ENCODE assay signal across 28 cellular contexts in genomic region chr12:16506394-16506793, GRCh38.
"Had no signal": no experiment of that assay in that cellular context is flagged by ENCODE, and none has a peak within 500 bp of the region (broad histone marks: within the 10 kb centered on the region; RNA-seq: fewer than 3 reads in every experiment).

No MANE protein-coding gene starts in this region.

- H3K36me3 Mint-ChIP-seq: activated CD4-positive, alpha-beta memory T cell treated with anti-CD3 and anti-CD28 coated beads for 36 hours; activated CD8-positive, alpha-beta memory T cell treated with anti-CD3 and anti-CD28 coated beads, Interleukin-2, amount 10 ng/mL, durations not matched to agents 7 days and 5 days; activated naive CD4-positive, alpha-beta T cell treated with anti-CD3 and anti-CD28 coated beads, Interleukin-2, amount 10 ng/mL, durations not matched to agents 7 days and 5 days; activated naive CD4-positive, alpha-beta T cell treated with anti-CD3 and anti-CD28 coated beads, Interleukin-2, amount 50 U/mL, for 72 hours; activated naive CD8-positive, alpha-beta T cell treated with anti-CD3 and anti-CD28 coated beads, Interleukin-2, amount 10 ng/mL, durations not matched to agents 7 days and 5 days; brain had no signal

- H3K9me3 ChIP-seq: ascending aorta, breast epithelium, colonic mucosa, esophagus squamous epithelium, gastroesophageal sphincter, heart right ventricle had no signal

- H3K9me3 Mint-ChIP-seq: activated CD4-positive, alpha-beta T cell treated with anti-CD3 and anti-CD28 coated beads, Interleukin-2, amount 10 ng/mL, durations not matched to agents 24 days and 14 days; activated naive CD8-positive, alpha-beta T cell treated with anti-CD3 and anti-CD28 coated beads, Interleukin-2, amount 10 ng/mL, durations not matched to agents 7 days and 5 days; brain had no signal

- H3K27me3 Mint-ChIP-seq: activated CD4-positive, alpha-beta memory T cell treated with anti-CD3 and anti-CD28 coated beads for 36 hours; activated CD4-positive, alpha-beta T cell treated with anti-CD3 and anti-CD28 coated beads, Interleukin-2, amount 10 ng/mL, durations not matched to agents 24 days and 14 days; activated CD8-positive, alpha-beta memory T cell treated with anti-CD3 and anti-CD28 coated beads, Interleukin-2, amount 10 ng/mL, durations not matched to agents 7 days and 5 days; activated naive CD4-positive, alpha-beta T cell treated with anti-CD3 and anti-CD28 coated beads, Interleukin-2, amount 10 ng/mL, durations not matched to agents 7 days and 5 days; activated naive CD8-positive, alpha-beta T cell treated with anti-CD3 and anti-CD28 coated beads, Interleukin-2, amount 10 ng/mL, durations not matched to agents 7 days and 5 days; brain had no signal

- ATAC-seq: activated CD4-positive, alpha-beta T cell treated with anti-CD3 and anti-CD28 coated beads for 36 hours; activated CD8-positive, alpha-beta memory T cell treated with anti-CD3 and anti-CD28 coated beads, Interleukin-2, amount 10 ng/mL, durations not matched to agents 7 days and 5 days; activated CD8-positive, alpha-beta T cell treated with anti-CD3 and anti-CD28 coated beads, Interleukin-2, amount 10 ng/mL, durations not matched to agents 7 days and 5 days; activated naive CD4-positive, alpha-beta T cell treated with anti-CD3 and anti-CD28 coated beads, Interleukin-2, amount 50 U/mL, for 72 hours; activated T-cell treated with anti-CD3 and anti-CD28 coated beads, Interleukin-2, amount 50 U/mL, for 72 hours; gastroesophageal sphincter; heart right ventricle had no signal

- H3K4me1 Mint-ChIP-seq: activated CD4-positive, alpha-beta T cell treated with anti-CD3 and anti-CD28 coated beads for 36 hours; activated CD4-positive, alpha-beta T cell treated with anti-CD3 and anti-CD28 coated beads, Interleukin-2, amount 10 ng/mL, durations not matched to agents 24 days and 14 days; activated CD8-positive, alpha-beta memory T cell treated with anti-CD3 and anti-CD28 coated beads, Interleukin-2, amount 10 ng/mL, durations not matched to agents 7 days and 5 days; activated naive CD4-positive, alpha-beta T cell treated with anti-CD3 and anti-CD28 coated beads, Interleukin-2, amount 10 ng/mL, durations not matched to agents 7 days and 5 days; activated naive CD8-positive, alpha-beta T cell treated with anti-CD3 and anti-CD28 coated beads, Interleukin-2, amount 10 ng/mL, durations not matched to agents 7 days and 5 days; brain had no signal

- H3K4me1 ChIP-seq: ascending aorta, breast epithelium, colonic mucosa, esophagus squamous epithelium, gastroesophageal sphincter, heart right ventricle had no signal

- DNase-seq: activated CD4-positive, alpha-beta memory T cell treated with anti-CD3 and anti-CD28 coated beads for 36 hours; activated CD4-positive, alpha-beta T cell treated with anti-CD3 and anti-CD28 coated beads for 36 hours; activated CD4-positive, alpha-beta T cell treated with anti-CD3 and anti-CD28 coated beads, Interleukin-2, amount 10 ng/mL, durations not matched to agents 24 days and 14 days; activated CD4-positive, CD25-positive, alpha-beta regulatory T cell; activated CD4-positive, CD25-positive, alpha-beta regulatory T cell treated with anti-CD3 and anti-CD28 coated beads, Interleukin-2, amount 50 U/mL, for 72 hours; activated CD8-positive, alpha-beta memory T cell treated with anti-CD3 and anti-CD28 coated beads, Interleukin-2, amount 10 ng/mL, durations not matched to agents 7 days and 5 days; activated CD8-positive, alpha-beta memory T cell treated with anti-CD3 and anti-CD28 coated beads, Interleukin-2, amount 50 U/mL, for 4 hours; activated CD8-positive, alpha-beta T cell treated with anti-CD3 and anti-CD28 coated beads, Interleukin-2, amount 10 ng/mL, durations not matched to agents 7 days and 5 days; activated gamma-delta T cell; activated naive CD4-positive, alpha-beta T cell; activated naive CD4-positive, alpha-beta T cell treated with anti-CD3 and anti-CD28 coated beads, Interleukin-2, amount 10 ng/mL, durations not matched to agents 7 days and 5 days; activated naive CD8-positive, alpha-beta T cell treated with anti-CD3 and anti-CD28 coated beads, Interleukin-2, amount 10 ng/mL, durations not matched to agents 7 days and 5 days; activated T-cell treated with anti-CD3 and anti-CD28 coated beads, Interleukin-2, amount 50 U/mL, for 1 hour; activated T-cell treated with anti-CD3 and anti-CD28 coated beads, Interleukin-2, amount 50 U/mL, for 72 hours; central memory CD4-positive, alpha-beta T cell; cerebellar nuclear complex; colonic mucosa; effector CD8-positive, alpha-beta T cell; esophagus squamous epithelium; foreskin melanocyte; heart right ventricle; T-helper 2 cell had no signal

- H3K36me3 ChIP-seq: ascending aorta, breast epithelium, cardiac muscle cell, colonic mucosa, esophagus squamous epithelium, gastroesophageal sphincter, heart right ventricle had no signal

- H3K4me3 Mint-ChIP-seq: activated CD4-positive, alpha-beta memory T cell treated with anti-CD3 and anti-CD28 coated beads for 36 hours; activated CD4-positive, alpha-beta T cell treated with anti-CD3 and anti-CD28 coated beads for 36 hours; activated CD4-positive, alpha-beta T cell treated with anti-CD3 and anti-CD28 coated beads, Interleukin-2, amount 10 ng/mL, durations not matched to agents 24 days and 14 days; activated CD8-positive, alpha-beta memory T cell treated with anti-CD3 and anti-CD28 coated beads, Interleukin-2, amount 10 ng/mL, durations not matched to agents 7 days and 5 days; activated CD8-positive, alpha-beta T cell treated with anti-CD3 and anti-CD28 coated beads, Interleukin-2, amount 10 ng/mL, durations not matched to agents 7 days and 5 days; activated naive CD4-positive, alpha-beta T cell treated with anti-CD3 and anti-CD28 coated beads, Interleukin-2, amount 10 ng/mL, durations not matched to agents 7 days and 5 days; activated naive CD8-positive, alpha-beta T cell treated with anti-CD3 and anti-CD28 coated beads, Interleukin-2, amount 10 ng/mL, durations not matched to agents 7 days and 5 days; activated T-cell treated with anti-CD3 and anti-CD28 coated beads, Interleukin-2, amount 50 U/mL, for 72 hours; brain had no signal

- H3K4me3 ChIP-seq: ascending aorta, breast epithelium, cardiac muscle cell, colonic mucosa, esophagus squamous epithelium, gastroesophageal sphincter, heart right ventricle had no signal

- H3K27ac Mint-ChIP-seq: activated CD4-positive, alpha-beta memory T cell treated with anti-CD3 and anti-CD28 coated beads for 36 hours; activated CD4-positive, alpha-beta T cell treated with anti-CD3 and anti-CD28 coated beads for 36 hours; activated CD4-positive, alpha-beta T cell treated with anti-CD3 and anti-CD28 coated beads, Interleukin-2, amount 10 ng/mL, durations not matched to agents 24 days and 14 days; activated CD8-positive, alpha-beta memory T cell treated with anti-CD3 and anti-CD28 coated beads, Interleukin-2, amount 10 ng/mL, durations not matched to agents 7 days and 5 days; activated CD8-positive, alpha-beta T cell treated with anti-CD3 and anti-CD28 coated beads, Interleukin-2, amount 10 ng/mL, durations not matched to agents 7 days and 5 days; activated naive CD4-positive, alpha-beta T cell treated with anti-CD3 and anti-CD28 coated beads, Interleukin-2, amount 10 ng/mL, durations not matched to agents 7 days and 5 days; activated naive CD4-positive, alpha-beta T cell treated with anti-CD3 and anti-CD28 coated beads, Interleukin-2, amount 50 U/mL, for 72 hours; activated naive CD8-positive, alpha-beta T cell treated with anti-CD3 and anti-CD28 coated beads, Interleukin-2, amount 10 ng/mL, durations not matched to agents 7 days and 5 days; activated T-cell treated with anti-CD3 and anti-CD28 coated beads, Interleukin-2, amount 50 U/mL, for 72 hours; brain had no signal
